35 cellular contexts compared by ENCODE assay signal in genomic region chr10:15305634-15306033, GRCh38.
"Had no signal": no experiment of that assay in that cellular context is flagged by ENCODE, and none has a peak within 500 bp of the region (broad histone marks: within the 10 kb centered on the region; RNA-seq: fewer than 3 reads in every experiment).

No MANE protein-coding gene starts in this region.

- H3K9me3 ChIP-seq: adrenal gland, body of pancreas, breast epithelium had no signal

- H3K27ac ChIP-seq: adrenal gland, body of pancreas, brain microvascular endothelial cell, breast epithelium, VCaP had no signal

- H3K4me3 ChIP-seq: adrenal gland, body of pancreas, breast epithelium had no signal

- H3K27me3 ChIP-seq: adrenal gland, body of pancreas, brain microvascular endothelial cell, breast epithelium had no signal

- FAIRE-seq: astrocyte, TTC549 had no signal

- H3K4me1 ChIP-seq: adrenal gland, breast epithelium had no signal

- H3K36me3 ChIP-seq: adrenal gland, brain microvascular endothelial cell, breast epithelium had no signal

- ATAC-seq: activated CD8-positive, alpha-beta T cell treated with anti-CD3 and anti-CD28 coated beads for 36 hours; activated naive CD4-positive, alpha-beta T cell treated with anti-CD3 and anti-CD28 coated beads, Interleukin-2, amount 50 U/mL, for 72 hours; activated T-cell treated with anti-CD3 and anti-CD28 coated beads, Interleukin-2, amount 50 U/mL, for 4 hours; activated T-cell treated with anti-CD3 and anti-CD28 coated beads, Interleukin-2, amount 50 U/mL, for 72 hours; activated T-helper 17 cell treated with anti-CD3 and anti-CD28 coated beads, Interleukin-2, amount 50 U/mL, for 72 hours; body of pancreas had no signal

- DNase-seq: activated B cell treated with CpG ODN at 0.5 μM for 24 hours; activated CD4-positive, alpha-beta memory T cell treated with anti-CD3 and anti-CD28 coated beads for 36 hours; activated CD4-positive, alpha-beta T cell treated with anti-CD3 and anti-CD28 coated beads for 4 hours; activated CD4-positive, alpha-beta T cell treated with anti-CD3 and anti-CD28 coated beads, Interleukin-2, amount 10 ng/mL, durations not matched to agents 24 days and 14 days; activated CD4-positive, alpha-beta T cell treated with anti-CD3 and anti-CD28 coated beads, Interleukin-2, amount 50 U/mL, for 1 hour; activated CD4-positive, alpha-beta T cell treated with anti-CD3 and anti-CD28 coated beads, Interleukin-2, amount 50 U/mL, for 4 hours; activated CD4-positive, CD25-positive, alpha-beta regulatory T cell treated with anti-CD3 and anti-CD28 coated beads, Interleukin-2, amount 50 U/mL, for 72 hours; activated CD8-positive, alpha-beta memory T cell treated with anti-CD3 and anti-CD28 coated beads, Interleukin-2, amount 50 U/mL, for 4 hours; activated CD8-positive, alpha-beta T cell treated with anti-CD3 and anti-CD28 coated beads for 36 hours; activated effector memory CD4-positive, alpha-beta T cell treated with anti-CD3 and anti-CD28 coated beads, Interleukin-2, amount 50 U/mL, for 16 hours; activated gamma-delta T cell treated with Interleukin-2 at 50 U/mL for 16 hours; activated naive CD4-positive, alpha-beta T cell; activated naive CD4-positive, alpha-beta T cell treated with anti-CD3 and anti-CD28 coated beads for 36 hours; activated naive CD4-positive, alpha-beta T cell treated with anti-CD3 and anti-CD28 coated beads, Interleukin-2, amount 50 U/mL, for 16 hours; activated naive CD8-positive, alpha-beta T cell treated with anti-CD3 and anti-CD28 coated beads for 36 hours; activated T-cell treated with anti-CD3 and anti-CD28 coated beads for 4 hours; activated T-cell treated with anti-CD3 and anti-CD28 coated beads, Interleukin-2, amount 50 U/mL, for 1 hour; activated T-cell treated with anti-CD3 and anti-CD28 coated beads, Interleukin-2, amount 50 U/mL, for 4 hours; activated T-cell treated with anti-CD3 and anti-CD28 coated beads, Interleukin-2, amount 50 U/mL, for 72 hours; adrenal gland; amniotic stem cell; aorta; body of pancreas; brain microvascular endothelial cell; caudate nucleus; cerebellar nuclear complex; T-helper 1 cell; T-helper 2 cell; T-helper 9 cell had no signal
